ENCODE assay signal across 25 cellular contexts in genomic region chr3:117101697-117102096, GRCh38.
"Had no signal": no experiment of that assay in that cellular context is flagged by ENCODE, and none has a peak within 500 bp of the region (broad histone marks: within the 10 kb centered on the region; RNA-seq: fewer than 3 reads in every experiment).

No MANE protein-coding gene starts in this region.

- H3K4me3 ChIP-seq: K562, SJCRH30, SK-N-MC had no signal

- H3K36me3 ChIP-seq: SJCRH30 had no signal

- H3K27me3 ChIP-seq: SJCRH30 had no signal

- ATAC-seq: activated CD8-positive, alpha-beta T cell treated with anti-CD3 and anti-CD28 coated beads for 36 hours; activated T-cell treated with anti-CD3 and anti-CD28 coated beads, Interleukin-2, amount 50 U/mL, for 72 hours; activated T-helper 17 cell treated with anti-CD3 and anti-CD28 coated beads, Interleukin-2, amount 50 U/mL, for 72 hours; K562; Panc1 had no signal

- H3K9me3 ChIP-seq: SJCRH30 had no signal

- DNase-seq: activated CD4-positive, alpha-beta T cell treated with anti-CD3 and anti-CD28 coated beads, Interleukin-2, amount 10 ng/mL, durations not matched to agents 24 days and 14 days; activated CD4-positive, alpha-beta T cell treated with anti-CD3 and anti-CD28 coated beads, Interleukin-2, amount 50 U/mL, for 4 hours; activated CD8-positive, alpha-beta T cell treated with anti-CD3 and anti-CD28 coated beads for 36 hours; activated effector memory CD4-positive, alpha-beta T cell treated with anti-CD3 and anti-CD28 coated beads, Interleukin-2, amount 50 U/mL, for 16 hours; activated naive CD4-positive, alpha-beta T cell; activated naive CD4-positive, alpha-beta T cell treated with anti-CD3 and anti-CD28 coated beads, Interleukin-2, amount 50 U/mL, for 16 hours; activated naive CD8-positive, alpha-beta T cell treated with anti-CD3 and anti-CD28 coated beads for 36 hours; activated T-cell treated with anti-CD3 and anti-CD28 coated beads, Interleukin-2, amount 50 U/mL, for 1 hour; activated T-cell treated with anti-CD3 and anti-CD28 coated beads, Interleukin-2, amount 50 U/mL, for 72 hours; anterior cingulate cortex; central memory CD4-positive, alpha-beta T cell; NCI-H1105 treated with DMSO at 0.1 percent for 48 hours; NCI-H1436; NCI-H1694; NCI-H1930; NCI-H2081 treated with DMSO at 0.1 percent for 48 hours; NCI-H345; NCI-H524 treated with DMSO at 0.1 percent for 48 hours; SHP77; SJCRH30; T1000 had no signal

- FAIRE-seq: K562 had no signal

- H3K4me1 ChIP-seq: SJCRH30 had no signal
